1 cellular context compared by ENCODE assay signal in the genomic region with DNA sequence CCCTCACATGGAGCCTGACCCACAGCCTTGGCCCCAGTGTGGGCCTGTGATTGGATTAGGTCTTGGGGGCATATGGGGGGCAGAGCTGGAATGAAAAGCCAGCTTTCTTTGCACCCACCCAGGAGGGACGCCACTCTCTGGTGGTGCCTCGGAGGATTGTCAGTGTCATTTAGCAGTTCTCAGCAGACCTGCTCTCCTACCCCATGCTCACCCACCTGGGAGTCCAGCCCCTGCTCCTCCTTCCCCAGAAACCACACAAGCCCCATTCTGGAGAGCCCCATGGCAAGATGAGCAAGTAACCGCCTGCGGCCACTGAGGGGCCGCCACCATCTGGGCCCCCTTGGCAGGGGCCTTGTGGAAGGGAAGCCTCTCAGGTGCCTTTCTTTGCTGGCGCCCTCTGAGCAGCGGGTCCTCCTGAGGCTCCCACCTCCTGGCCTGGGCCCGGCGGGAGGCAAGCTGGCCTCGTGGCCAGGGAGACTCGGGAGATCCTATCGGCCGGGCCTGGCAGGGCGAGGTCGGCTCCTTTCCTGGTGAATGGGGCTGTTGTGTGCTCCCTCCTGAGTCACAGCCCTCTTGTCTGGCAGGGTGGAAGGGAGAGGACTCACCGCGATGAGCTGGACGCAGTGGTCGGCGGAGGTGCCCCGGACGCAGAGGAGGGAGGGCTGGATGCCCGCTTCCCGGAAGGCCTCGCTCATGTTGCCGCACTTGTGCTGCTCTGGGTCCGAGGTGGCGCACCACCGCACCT.
TF ChIP-seq lines count a peak whose summit lies in the region.

No MANE protein-coding gene starts in this region.

TF ChIP-seq in H1, 55 proteins besides CTCF, POLR2A, EP300 and RAD21:
- TF ChIP-seq SAP30 (IDR thresholded peaks at IDR 0.05; ENCODE audit: insufficient read depth, insufficient replicate concordance, low read length): no peak
- TF ChIP-seq, protein P1, sequence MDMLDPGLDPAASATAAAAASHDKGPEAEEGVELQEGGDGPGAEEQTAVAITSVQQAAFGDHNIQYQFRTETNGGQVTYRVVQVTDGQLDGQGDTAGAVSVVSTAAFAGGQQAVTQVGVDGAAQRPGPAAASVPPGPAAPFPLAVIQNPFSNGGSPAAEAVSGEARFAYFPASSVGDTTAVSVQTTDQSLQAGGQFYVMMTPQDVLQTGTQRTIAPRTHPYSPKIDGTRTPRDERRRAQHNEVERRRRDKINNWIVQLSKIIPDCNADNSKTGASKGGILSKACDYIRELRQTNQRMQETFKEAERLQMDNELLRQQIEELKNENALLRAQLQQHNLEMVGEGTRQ (IDR thresholded peaks at IDR 0.05; ENCODE audit: low read length): no peak
- no peak for TF ChIP-seq HDAC6 (IDR thresholded peaks at IDR 0.05; ENCODE audit: low read depth, low read length)
- TF ChIP-seq ZNF274 (IDR thresholded peaks at IDR 0.05; ENCODE audit: borderline replicate concordance, extremely low read depth, low read length): no peak
